Comparison of ENCODE assay signal across 1 cellular context in genomic region chr14:22982477-22983245, GRCh38.
A peak's percentile ranks its signal among the peaks of the same experiment; 100 is the strongest.
TF ChIP-seq lines count a peak whose summit lies in the region.

Gene AJUBA (minus strand): TSS chr14:22982551. CDS start chr14:22982266, 285 bp downstream.

TF ChIP-seq in WTC11, 78 proteins besides CTCF, POLR2A, EP300 and RAD21 (continued from another document and continues in another):
- TF ChIP-seq ZNF317 (CRISPR knock-in tag; IDR thresholded peaks at IDR 0.05; ENCODE audit: borderline replicate concordance, low read depth): no peak
- no peak for TF ChIP-seq NFATC4 (CRISPR knock-in tag; IDR thresholded peaks at IDR 0.05)
- peak; percentile 72 for TF ChIP-seq ZNF232 (CRISPR knock-in tag; IDR thresholded peaks at IDR 0.05)
- TF ChIP-seq ZNF416 (CRISPR knock-in tag; IDR thresholded peaks at IDR 0.05): no peak
- TF ChIP-seq CREM (CRISPR knock-in tag; IDR thresholded peaks at IDR 0.05): 0 out of 2 replicates have a peak, but pooled peaks have one; percentile 25
- TF ChIP-seq SP1 (CRISPR knock-in tag; conservative IDR thresholded peaks at IDR 0.05): peak; percentile 83
- TF ChIP-seq, protein P1, sequence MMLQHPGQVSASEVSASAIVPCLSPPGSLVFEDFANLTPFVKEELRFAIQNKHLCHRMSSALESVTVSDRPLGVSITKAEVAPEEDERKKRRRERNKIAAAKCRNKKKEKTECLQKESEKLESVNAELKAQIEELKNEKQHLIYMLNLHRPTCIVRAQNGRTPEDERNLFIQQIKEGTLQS (CRISPR knock-in tag; conservative IDR thresholded peaks at IDR 0.05): no peak
- TF ChIP-seq PRDM15 (CRISPR knock-in tag; IDR thresholded peaks at IDR 0.05): no peak
- no peak for TF ChIP-seq ZNF532 (CRISPR knock-in tag; IDR thresholded peaks at IDR 0.05; ENCODE audit: borderline replicate concordance)
- TF ChIP-seq, protein P2, sequence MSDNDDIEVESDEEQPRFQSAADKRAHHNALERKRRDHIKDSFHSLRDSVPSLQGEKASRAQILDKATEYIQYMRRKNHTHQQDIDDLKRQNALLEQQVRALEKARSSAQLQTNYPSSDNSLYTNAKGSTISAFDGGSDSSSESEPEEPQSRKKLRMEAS (CRISPR knock-in tag; IDR thresholded peaks at IDR 0.05): peak; percentile 91
- no peak for TF ChIP-seq ZNF396 (CRISPR knock-in tag; IDR thresholded peaks at IDR 0.05; ENCODE audit: borderline replicate concordance)
- no peak for TF ChIP-seq NR2C2 (CRISPR knock-in tag; IDR thresholded peaks at IDR 0.05)
- TF ChIP-seq FOXJ3 (CRISPR knock-in tag; IDR thresholded peaks at IDR 0.05; ENCODE audit: borderline replicate concordance): no peak
- peak; percentile 88 for TF ChIP-seq TP53 (CRISPR knock-in tag; IDR thresholded peaks at IDR 0.05)
- no peak for TF ChIP-seq NR3C1 (CRISPR knock-in tag; conservative IDR thresholded peaks at IDR 0.05; ENCODE audit: low read depth)
- TF ChIP-seq HMGA2 (CRISPR knock-in tag; IDR thresholded peaks at IDR 0.05): no peak
- TF ChIP-seq, protein P3, sequence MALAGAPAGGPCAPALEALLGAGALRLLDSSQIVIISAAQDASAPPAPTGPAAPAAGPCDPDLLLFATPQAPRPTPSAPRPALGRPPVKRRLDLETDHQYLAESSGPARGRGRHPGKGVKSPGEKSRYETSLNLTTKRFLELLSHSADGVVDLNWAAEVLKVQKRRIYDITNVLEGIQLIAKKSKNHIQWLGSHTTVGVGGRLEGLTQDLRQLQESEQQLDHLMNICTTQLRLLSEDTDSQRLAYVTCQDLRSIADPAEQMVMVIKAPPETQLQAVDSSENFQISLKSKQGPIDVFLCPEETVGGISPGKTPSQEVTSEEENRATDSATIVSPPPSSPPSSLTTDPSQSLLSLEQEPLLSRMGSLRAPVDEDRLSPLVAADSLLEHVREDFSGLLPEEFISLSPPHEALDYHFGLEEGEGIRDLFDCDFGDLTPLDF (CRISPR knock-in tag; IDR thresholded peaks at IDR 0.05): peak; percentile 47; the same call in 1 of the 2 replicates
- no peak for TF ChIP-seq PRRX2 (CRISPR knock-in tag; IDR thresholded peaks at IDR 0.05)
- TF ChIP-seq ZBTB21 (CRISPR knock-in tag; IDR thresholded peaks at IDR 0.05; ENCODE audit: borderline replicate concordance): no peak
- no peak for TF ChIP-seq JAZF1 (CRISPR knock-in tag; IDR thresholded peaks at IDR 0.05)
- TF ChIP-seq JUN (CRISPR knock-in tag; IDR thresholded peaks at IDR 0.05): no peak
- no peak for TF ChIP-seq ZNF138 (CRISPR knock-in tag; conservative IDR thresholded peaks at IDR 0.05)
- no peak for TF ChIP-seq ZNF425 (CRISPR knock-in tag; conservative IDR thresholded peaks at IDR 0.05)
- 0 out of 2 replicates have a peak, but pooled peaks have one; percentile 78 for TF ChIP-seq KAT7 (CRISPR knock-in tag; IDR thresholded peaks at IDR 0.05; ENCODE audit: borderline replicate concordance)
- TF ChIP-seq HMGXB4 (CRISPR knock-in tag; IDR thresholded peaks at IDR 0.05): peak; percentile 84; the same call in 1 of the 2 replicates
- TF ChIP-seq STAT6 (CRISPR knock-in tag; conservative IDR thresholded peaks at IDR 0.05; ENCODE audit: low read depth): no peak
- TF ChIP-seq ATF2 (CRISPR knock-in tag; IDR thresholded peaks at IDR 0.05; ENCODE audit: borderline replicate concordance, low read depth): no peak
- no peak for TF ChIP-seq IRF2 (CRISPR knock-in tag; IDR thresholded peaks at IDR 0.05; ENCODE audit: borderline replicate concordance, low read depth)
- TF ChIP-seq GRHL2 (CRISPR knock-in tag; IDR thresholded peaks at IDR 0.05; ENCODE audit: insufficient replicate concordance, severe bottlenecking): no peak
- TF ChIP-seq GABPB1 (CRISPR knock-in tag; IDR thresholded peaks at IDR 0.05): peak; percentile 93
- no peak for TF ChIP-seq ZNF671 (CRISPR knock-in tag; IDR thresholded peaks at IDR 0.05)
- peak; percentile 52; the same call in 1 of the 2 replicates for TF ChIP-seq CREB1 (CRISPR knock-in tag; IDR thresholded peaks at IDR 0.05)
- no peak; the same call in 1 of the 2 replicates for TF ChIP-seq TCF7 (CRISPR knock-in tag; IDR thresholded peaks at IDR 0.05; ENCODE audit: low read depth)
- TF ChIP-seq ZBTB43 (CRISPR knock-in tag; IDR thresholded peaks at IDR 0.05): peak; percentile 62; the same call in 1 of the 2 replicates
- TF ChIP-seq SMAD4 (CRISPR knock-in tag; IDR thresholded peaks at IDR 0.05): no peak
- TF ChIP-seq ZNF423 (CRISPR knock-in tag; IDR thresholded peaks at IDR 0.05): no peak
- TF ChIP-seq OVOL2 (CRISPR knock-in tag; IDR thresholded peaks at IDR 0.05; ENCODE audit: borderline replicate concordance): no peak
- no peak for TF ChIP-seq ZSCAN18 (CRISPR knock-in tag; IDR thresholded peaks at IDR 0.05)
- TF ChIP-seq MXD4 (CRISPR knock-in tag; IDR thresholded peaks at IDR 0.05; ENCODE audit: borderline replicate concordance): no peak
